ENCODE assay signal across 1 cellular context in genomic region chr11:45333023-45333422, GRCh38.
TF ChIP-seq lines count a peak whose summit lies in the region.

No MANE protein-coding gene starts in this region.

TF ChIP-seq in IMR-90, 13 proteins besides CTCF, POLR2A, EP300 and RAD21:
- no peak for TF ChIP-seq RCOR1 (IDR thresholded peaks at IDR 0.05; ENCODE audit: insufficient replicate concordance, low read length)
- no peak for TF ChIP-seq BHLHE40 (IDR thresholded peaks at IDR 0.05; ENCODE audit: low read depth, low read length)
- TF ChIP-seq USF2 (IDR thresholded peaks at IDR 0.05; ENCODE audit: low read depth, low read length) = no peak
- TF ChIP-seq FOS (IDR thresholded peaks at IDR 0.05; ENCODE audit: low read depth, low read length) = no peak
- no peak for TF ChIP-seq NFE2L2 (IDR thresholded peaks at IDR 0.05; ENCODE audit: low read depth, low read length)
